ENCODE assay signal across 19 cellular contexts in genomic region chr4:94763500-94763899, GRCh38. TPM values are rescaled to one million over a fixed set of nuclear protein-coding genes. Genes with fewer than 3 reads are reported as not detected.
DNase-seq lines count a peak whose midpoint lies in the region; ATAC-seq and TF ChIP-seq lines count a peak whose summit lies in the region.
"Had no signal": no experiment of that assay in that cellular context is flagged by ENCODE, and none has a peak within 500 bp of the region (broad histone marks: within the 10 kb centered on the region; RNA-seq: fewer than 3 reads in every experiment).

No MANE protein-coding gene starts in this region.

- H3K4me1 ChIP-seq in A673 (ENCODE audit: insufficient read depth, low read length, poor library complexity, severe bottlenecking) (peaks cover 3% of the 10 kb centered on the region), gastroesophageal sphincter (peaks cover 0 to 60% (median 0%) of the 10 kb centered on the region in 3 donors)

- POLR2A ChIA-PET in A673 (lab: Charles Lee; ENCODE audit: low non-redundant PET): no interaction called here
- POLR2A ChIA-PET in HEK293T (lab: Yijun Ruan, JAX): no interaction called here

- TF ChIP-seq CTCF in A673 (conservative IDR thresholded peaks at IDR 0.05; ENCODE audit: low read depth, low read length) (no peak), VCaP (conservative IDR thresholded peaks at IDR 0.05) (no peak), gastroesophageal sphincter (IDR thresholded peaks at IDR 0.05) (no peak), coronary artery (IDR thresholded peaks at IDR 0.05) (no peak), brain microvascular endothelial cell (IDR thresholded peaks at IDR 0.05; ENCODE audit: low read depth, low read length, missing control alignments) (no peak)

- intact Hi-C loops in A673 (cut with micrococcal nuclease; ENCODE audit: unreplicated experiment): no loop called here

- H3K4me3 ChIP-seq in A673 (ENCODE audit: low read depth, low read length, poor library complexity, severe bottlenecking) (no peak overlapping the region), gastroesophageal sphincter (no peak overlapping the region), coronary artery (no peak overlapping the region), brain microvascular endothelial cell (ENCODE audit: low read depth, low read length) (no peak overlapping the region)
- H3K4me3 ChIP-seq: BLaER1, GM12878, HAP-1 had no signal

- H3K27ac ChIP-seq in A673 (ENCODE audit: low read depth, low read length, poor library complexity, severe bottlenecking) (no peak overlapping the region), VCaP (peak overlapping the region; percentile 99), gastroesophageal sphincter (peak overlapping the region in 3 of 4 donors; percentile 18 to 94 (median 41)), coronary artery (no peak overlapping the region), brain microvascular endothelial cell (no peak overlapping the region)
- H3K27ac ChIP-seq: BLaER1, HL-60 had no signal

- TF ChIP-seq EP300 in gastroesophageal sphincter (IDR thresholded peaks at IDR 0.05): no peak

- 10 to 43% methylated on average over 3 of the region's 3 CpGs for WGBS in gastroesophageal sphincter (ENCODE audit: low coverage in 1 of 2), 2 donors

- H3K27me3 ChIP-seq in A673 (replicated peaks; ENCODE audit: insufficient read depth, low read depth, low read length, poor library complexity) (no peaks in the 10 kb centered on the region), gastroesophageal sphincter (no peaks in the 10 kb centered on the region), brain microvascular endothelial cell (replicated peaks) (no peaks in the 10 kb centered on the region)
- H3K27me3 ChIP-seq: BLaER1 had no signal

- no peaks in the 10 kb centered on the region for H3K9me3 ChIP-seq in A673 (ENCODE audit: low read depth, low read length, poor library complexity, severe bottlenecking)
- no peaks in the 10 kb centered on the region for H3K9me3 ChIP-seq in gastroesophageal sphincter
- H3K9me3 ChIP-seq: HAP-1 had no signal

- ATAC-seq in gastroesophageal sphincter: no peak
- ATAC-seq: GM12878 had no signal

- TF ChIP-seq POLR2A in gastroesophageal sphincter (IDR thresholded peaks at IDR 0.05): no peak

- in situ Hi-C loops in brain microvascular endothelial cell (cut with HindIII; ENCODE audit: low pct_ligation_motif_present, low sequenced_read_pairs): no loop called here

- DNase-seq in A673 (ENCODE audit: low spot score) (peak; percentile 5), HEK293T (ENCODE audit: extremely low spot score) (no peak), coronary artery (ENCODE audit: low spot score) (no peak), cerebellar cortex (ENCODE audit: low spot score) (no peak), brain microvascular endothelial cell (no peak), NCI-H1436 treated with DMSO at 0.1 percent for 48 hours (lab: John Stamatoyannopoulos, UW) (no peak)
- DNase-seq: AML-193; CD4-positive, alpha-beta memory T cell; DMS53; DND-41; EL; HFFc6 had no signal

- CTCF ChIA-PET in A673 (lab: Charles Lee) (no interaction called here), HEK293T (lab: Yijun Ruan, JAX) (no interaction called here)

- H3K36me3 ChIP-seq in A673 (ENCODE audit: insufficient read depth, low read length, poor library complexity, severe bottlenecking) (no peaks in the 10 kb centered on the region), gastroesophageal sphincter (no peaks in the 10 kb centered on the region), brain microvascular endothelial cell (replicated peaks) (no peaks in the 10 kb centered on the region)
- H3K36me3 ChIP-seq: BLaER1, HAP-1 had no signal

- BruUV-seq in A673 (replicated peaks; lab: Mats Ljungman, UMichigan): no TSS peak

TF ChIP-seq in HEK293T, 16 proteins besides CTCF, POLR2A, EP300 and RAD21:
- TF ChIP-seq ELF4 (IDR thresholded peaks at IDR 0.05): no peak
- peak; percentile 72 for TF ChIP-seq PKNOX1 (IDR thresholded peaks at IDR 0.05)

RNA-seq across cellular contexts. Expression of gene BMPR1B, which starts 5.7 kb away (rescaled TPM):
- total RNA-seq in A673 (2021): 2.2 and 3.7 TPM in 2 replicates
- total RNA-seq in gastroesophageal sphincter: 10 to 100 TPM; 10.5 to 40.9 (median 20.3) TPM
- total RNA-seq: G401, GM12878, HFFc6 had no signal

Comparison
In these comparisons a context has a peak if more than half of its experiments do, and no peak if none do; other contexts are left out.
1. H3K27ac ChIP-seq: peak in VCaP (single experiment) and gastroesophageal sphincter (3 of 4); none in A673 (single experiment), coronary artery (0 of 2) and brain microvascular endothelial cell (single experiment).